9 cellular contexts compared by ENCODE assay signal in genomic region chr2:6780765-6781274, GRCh38.
DNase-seq lines count a peak whose midpoint lies in the region; ATAC-seq, FAIRE-seq and TF ChIP-seq lines count a peak whose summit lies in the region.
"Had no signal": no experiment of that assay in that cellular context is flagged by ENCODE, and none has a peak within 500 bp of the region (broad histone marks: within the 10 kb centered on the region; RNA-seq: fewer than 3 reads in every experiment).

No MANE protein-coding gene starts in this region.

- FAIRE-seq in H54 (lab: Jason Lieb, UNC): no peak
- FAIRE-seq: H1 had no signal

- peaks cover 0 to 9% (median under 1%) of the 10 kb centered on the region in 4 donors for H3K4me1 Mint-ChIP-seq in CD4-positive, CD25-positive, alpha-beta regulatory T cell

- no peaks in the 10 kb centered on the region for H3K9me2 ChIP-seq in OCI-LY1 (ENCODE audit: low read depth, low read length)

- peak in 1 of 3 donors; percentile 7 for DNase-seq in CD4-positive, CD25-positive, alpha-beta regulatory T cell
- DNase-seq in fibroblast of pulmonary artery (ENCODE audit: low read depth) (peak; percentile 12), spleen (peak; percentile 81), H54 (ENCODE audit: insufficient read length, low spot score) (no peak)

- H3K27me3 ChIP-seq in CD4-positive, CD25-positive, alpha-beta regulatory T cell (ENCODE audit: control insufficient read depth, insufficient read depth, low read length): no peaks in the 10 kb centered on the region
- H3K27me3 ChIP-seq in OCI-LY1 (ENCODE audit: insufficient read depth, low read length) (no peaks in the 10 kb centered on the region), spleen (replicated peaks in 1 of 7) (no peaks in the 10 kb centered on the region)

- H3K36me3 Mint-ChIP-seq in CD4-positive, CD25-positive, alpha-beta regulatory T cell: no peaks in the 10 kb centered on the region

- no peak for TF ChIP-seq CTCF in OCI-LY1 (IDR thresholded peaks at IDR 0.05; ENCODE audit: low read length)
- TF ChIP-seq CTCF in fibroblast of pulmonary artery (IDR thresholded peaks at IDR 0.05; ENCODE audit: low read length, missing control alignments): no peak
- no peak for TF ChIP-seq CTCF in spleen (IDR thresholded peaks at IDR 0.05 in 8 of 11, conservative IDR thresholded peaks at IDR 0.05 in 3 of 11)

- H3K4me3 Mint-ChIP-seq in CD4-positive, CD25-positive, alpha-beta regulatory T cell: peak overlapping the region in 2 of 4 donors; percentile 1 to 33

- H3K4me3 ChIP-seq in CD4-positive, CD25-positive, alpha-beta regulatory T cell (ENCODE audit: low read depth, low read length): no peak overlapping the region
- peak overlapping the region; percentile 19 for H3K4me3 ChIP-seq in OCI-LY1 (ENCODE audit: low read depth, low read length, poor library complexity, severe bottlenecking)
- no peak overlapping the region for H3K4me3 ChIP-seq in fibroblast of pulmonary artery (replicated peaks; ENCODE audit: low read depth, low read length)
- peak overlapping the region in 3 of 8 donors; percentile 8 to 51 (median 11) for H3K4me3 ChIP-seq in spleen

- no peaks in the 10 kb centered on the region for H3K36me3 ChIP-seq in CD4-positive, CD25-positive, alpha-beta regulatory T cell (ENCODE audit: control insufficient read depth, insufficient read depth, low read length)
- H3K36me3 ChIP-seq in OCI-LY1 (ENCODE audit: insufficient read depth, low read length) (no peaks in the 10 kb centered on the region), spleen (no peaks in the 10 kb centered on the region)

- H3K27me3 Mint-ChIP-seq in CD4-positive, CD25-positive, alpha-beta regulatory T cell: peaks cover 4% of the 10 kb centered on the region

- TF ChIP-seq POLR2A in spleen (IDR thresholded peaks at IDR 0.05): no peak
- no peak for TF ChIP-seq POLR2A in H54 (IDR thresholded peaks at IDR 0.05; ENCODE audit: low read depth, low read length)

- no peak overlapping the region for H3K27ac ChIP-seq in CD4-positive, CD25-positive, alpha-beta regulatory T cell (ENCODE audit: insufficient read depth, low read length, poor library complexity, severe bottlenecking)
- H3K27ac ChIP-seq in OCI-LY1 (ENCODE audit: low read depth, low read length, poor library complexity, severe bottlenecking) (no peak overlapping the region), spleen (peak overlapping the region in 3 of 8 donors; percentile 16 to 39 (median 34))

- WGBS in spleen, 5 donors: 1 to 6% (median 3%) methylated on average over 8 of the region's 8 CpGs

- H3K79me2 ChIP-seq in OCI-LY1 (ENCODE audit: insufficient read depth, low read length): no peaks in the 10 kb centered on the region

- intact Hi-C loops in spleen (cut with DNase I; ENCODE audit: low total_unique reads): no loop called here

- H3K9me3 Mint-ChIP-seq in CD4-positive, CD25-positive, alpha-beta regulatory T cell: no peaks in the 10 kb centered on the region

- H3K9me3 ChIP-seq in CD4-positive, CD25-positive, alpha-beta regulatory T cell (ENCODE audit: control insufficient read depth in 2 of 2, low read length in 2 of 2): no peaks in the 10 kb centered on the region
- H3K9me3 ChIP-seq in OCI-LY1 (ENCODE audit: low read length) (no peaks in the 10 kb centered on the region), spleen (no peaks in the 10 kb centered on the region)

- peak; percentile 25 to 45 for ATAC-seq in CD4-positive, CD25-positive, alpha-beta regulatory T cell (ENCODE audit: low read depth in 2 of 2)
- ATAC-seq in GM19043 (IDR thresholded peaks at IDR 0.05; ENCODE audit: low read depth, unreplicated experiment) (peak; percentile 84), HG03469 (IDR thresholded peaks at IDR 0.05; ENCODE audit: unreplicated experiment) (peak; percentile 83), GM18517 (IDR thresholded peaks at IDR 0.05; ENCODE audit: unreplicated experiment) (no peak)

- peak overlapping the region in 1 of 3 donors; percentile 34 for H3K27ac Mint-ChIP-seq in CD4-positive, CD25-positive, alpha-beta regulatory T cell

- no peaks in the 10 kb centered on the region for H3K4me1 ChIP-seq in CD4-positive, CD25-positive, alpha-beta regulatory T cell (ENCODE audit: control insufficient read depth, insufficient read depth, low read length, poor library complexity, severe bottlenecking)
- H3K4me1 ChIP-seq in OCI-LY1 (ENCODE audit: insufficient read depth, low read length, severe bottlenecking) (peaks cover 12% of the 10 kb centered on the region), spleen (peaks cover 0 to 22% (median 12%) of the 10 kb centered on the region in 6 donors)

- H3K4me2 ChIP-seq in OCI-LY1 (ENCODE audit: low read length): peak overlapping the region; percentile 40

- no peak overlapping the region for H3K9ac ChIP-seq in OCI-LY1 (ENCODE audit: low read length)

- no peaks in the 10 kb centered on the region for H4K20me1 ChIP-seq in OCI-LY1 (ENCODE audit: insufficient read depth, low read length)

- H3F3A ChIP-seq in OCI-LY1 (ENCODE audit: insufficient read depth, low read length): no peaks in the 10 kb centered on the region

- no peak overlapping the region for H2AFZ ChIP-seq in OCI-LY1 (ENCODE audit: low read length)
